ENCODE assay signal across 20 cellular contexts in genomic region chr2:235950473-235950809, GRCh38.
"Had no signal": no experiment of that assay in that cellular context is flagged by ENCODE, and none has a peak within 500 bp of the region (broad histone marks: within the 10 kb centered on the region; RNA-seq: fewer than 3 reads in every experiment).

No MANE protein-coding gene starts in this region.

- H3K36me3 Mint-ChIP-seq: activated naive CD4-positive, alpha-beta T cell treated with anti-CD3 and anti-CD28 coated beads, Interleukin-2, amount 50 U/mL, for 72 hours; mesothelial cell of epicardium; natural killer cell had no signal

- ATAC-seq: activated CD8-positive, alpha-beta T cell treated with anti-CD3 and anti-CD28 coated beads, Interleukin-2, amount 10 ng/mL, durations not matched to agents 7 days and 5 days; activated naive CD4-positive, alpha-beta T cell treated with anti-CD3 and anti-CD28 coated beads, Interleukin-2, amount 50 U/mL, for 72 hours; left lung; natural killer cell had no signal

- H3K4me1 ChIP-seq: ascending aorta, left lung had no signal

- H3K9me3 Mint-ChIP-seq: activated naive CD4-positive, alpha-beta T cell treated with anti-CD3 and anti-CD28 coated beads, Interleukin-2, amount 50 U/mL, for 72 hours; dendritic cell treated with granulocyte-macrophage colony-stimulating factor and Interleukin-4, amounts not matched to agents 40 ng/mL and 50 ng/mL, for 4 days; mesothelial cell of epicardium; natural killer cell; stimulated activated naive CD8-positive, alpha-beta T cell treated with anti-CD3 and anti-CD28 coated beads, Interleukin-15, Interleukin-2, amounts not matched to agents 100 ng/mL and 50 ng/mL, for 24 hours had no signal

- H3K4me3 ChIP-seq: ascending aorta, heart right ventricle, left lung, tibial artery had no signal

- H3K36me3 ChIP-seq: ascending aorta, brain microvascular endothelial cell, heart right ventricle, left lung, tibial artery had no signal

- H3K27me3 ChIP-seq: ascending aorta, brain microvascular endothelial cell, heart right ventricle, left lung, tibial artery had no signal

- H3K9me3 ChIP-seq: ascending aorta, heart right ventricle, left lung, tibial artery had no signal

- H3K4me3 Mint-ChIP-seq: activated CD8-positive, alpha-beta T cell treated with anti-CD3 and anti-CD28 coated beads, Interleukin-2, amount 10 ng/mL, durations not matched to agents 7 days and 5 days; dendritic cell treated with granulocyte-macrophage colony-stimulating factor and Interleukin-4, amounts not matched to agents 40 ng/mL and 50 ng/mL, for 4 days; mesothelial cell of epicardium; natural killer cell; stimulated activated naive CD8-positive, alpha-beta T cell treated with anti-CD3 and anti-CD28 coated beads, Interleukin-15, Interleukin-2, amounts not matched to agents 100 ng/mL and 50 ng/mL, for 24 hours had no signal

- H3K27ac Mint-ChIP-seq: activated CD8-positive, alpha-beta T cell treated with anti-CD3 and anti-CD28 coated beads, Interleukin-2, amount 10 ng/mL, durations not matched to agents 7 days and 5 days; activated naive CD4-positive, alpha-beta T cell treated with anti-CD3 and anti-CD28 coated beads, Interleukin-2, amount 50 U/mL, for 72 hours; dendritic cell treated with granulocyte-macrophage colony-stimulating factor and Interleukin-4, amounts not matched to agents 40 ng/mL and 50 ng/mL, for 4 days; mesothelial cell of epicardium; natural killer cell; stimulated activated naive CD8-positive, alpha-beta T cell treated with anti-CD3 and anti-CD28 coated beads, Interleukin-15, Interleukin-2, amounts not matched to agents 100 ng/mL and 50 ng/mL, for 24 hours had no signal

- DNase-seq: activated CD4-positive, alpha-beta T cell treated with anti-CD3 and anti-CD28 coated beads for 1 hour; activated CD4-positive, alpha-beta T cell treated with anti-CD3 and anti-CD28 coated beads, Interleukin-2, amount 50 U/mL, for 1 hour; activated CD8-positive, alpha-beta T cell treated with anti-CD3 and anti-CD28 coated beads, Interleukin-2, amount 10 ng/mL, durations not matched to agents 7 days and 5 days; activated T-cell treated with anti-CD3 and anti-CD28 coated beads, Interleukin-2, amount 50 U/mL, for 1 hour; brain microvascular endothelial cell; effector CD4-positive, alpha-beta T cell; heart right ventricle; kidney glomerular epithelial cell; natural killer cell; stimulated activated CD4-positive, alpha-beta T cell treated with anti-CD3 and anti-CD28 coated beads, Interleukin-4, amount 100 ng/mL, for 4 hours; substantia nigra; T-helper 1 cell; WERI-Rb-1 had no signal

- H3K27ac ChIP-seq: ascending aorta, brain microvascular endothelial cell, heart right ventricle, left lung, tibial artery, WERI-Rb-1 had no signal
